8 cellular contexts compared by ENCODE assay signal in genomic region chr3:45817788-45818523, GRCh38. TPM values are rescaled to one million over a fixed set of nuclear protein-coding genes. Genes with fewer than 3 reads are reported as not detected.
DNase-seq lines count a peak whose midpoint lies in the region; ATAC-seq and TF ChIP-seq lines count a peak whose summit lies in the region.

No MANE protein-coding gene starts in this region.

- ATAC-seq in GM21619 (IDR thresholded peaks at IDR 0.05; ENCODE audit: unreplicated experiment) (no peak), GM18861 (IDR thresholded peaks at IDR 0.05; ENCODE audit: unreplicated experiment) (no peak)

- CTCF ChIA-PET in Calu3 (lab: Charles Lee) = interaction anchor here (0.6 to 1.4 kb wide), 3 partner anchors 12 to 307 kb away, joined by 3 to 4 read pairs (median 4); no protein-coding TSS in a partner anchor
- CTCF ChIA-PET in MCF 10A (lab: Yijun Ruan, JAX) = interaction anchor here (0.6 to 2.8 kb wide), 7 partner anchors 10 to 416 kb away, joined by 3 to 18 read pairs (median 3); no protein-coding TSS in a partner anchor

- BruUV-seq in Calu3 (replicated peaks; lab: Mats Ljungman, UMichigan) (no TSS peak), MCF 10A (replicated peaks; lab: Mats Ljungman, UMichigan) (no TSS peak)

- peak; percentile 70 for DNase-seq in Calu3
- peak; percentile 75 for DNase-seq in NCI-H1417 treated with DMSO at 0.1 percent for 48 hours (lab: John Stamatoyannopoulos, UW)
- DNase-seq in MCF 10A (ENCODE audit: unreplicated experiment) = peak; percentile 97
- peak; percentile 92 for DNase-seq in non-pigmented ciliary epithelial cell (ENCODE audit: low read depth)
- DNase-seq in GM13977 (ENCODE audit: low spot score) = no peak
- no peak for DNase-seq in progenitor cell of endocrine pancreas (ENCODE audit: low spot score, unreplicated experiment)

- H3K27me3 Mint-ChIP-seq in Calu3 (ENCODE audit: unreplicated experiment) (no peaks in the 10 kb centered on the region), MCF 10A (ENCODE audit: insufficient read depth, unreplicated experiment) (no peaks in the 10 kb centered on the region), progenitor cell of endocrine pancreas (no peaks in the 10 kb centered on the region)

- POLR2A ChIA-PET in MCF 10A (lab: Yijun Ruan, JAX) = interaction anchor here (0.7 to 2.9 kb wide), 10 partner anchors 9 to 1152 kb away, joined by 3 to 26 read pairs (median 4); partner anchors contain the start of genes LZTFL1 and SACM1L

- H3K9me3 Mint-ChIP-seq in Calu3 (ENCODE audit: low read depth, unreplicated experiment) = no peaks in the 10 kb centered on the region
- H3K9me3 Mint-ChIP-seq in MCF 10A (ENCODE audit: unreplicated experiment) = no peaks in the 10 kb centered on the region
- H3K9me3 Mint-ChIP-seq in progenitor cell of endocrine pancreas (ENCODE audit: low read depth) = peaks cover 6% of the 10 kb centered on the region

- H3K4me1 Mint-ChIP-seq in Calu3 (ENCODE audit: low read depth, unreplicated experiment) (peaks cover 28% of the 10 kb centered on the region), MCF 10A (ENCODE audit: insufficient read depth, unreplicated experiment) (peaks cover 28% of the 10 kb centered on the region), progenitor cell of endocrine pancreas (ENCODE audit: low read depth) (no peaks in the 10 kb centered on the region)

- intact Hi-C loops in Calu3 (cut with micrococcal nuclease; ENCODE audit: unreplicated experiment) (no loop called here), MCF 10A (cut with micrococcal nuclease) (loop anchor here (5.0 kb wide), 1 partner anchor 56 kb away; no protein-coding TSS in a partner anchor)

- in situ Hi-C loops in GM13977 (cut with MboI; ENCODE audit: low pct_unique_long_range_greater_than_20kb, low sequenced_read_pairs, unreplicated experiment) = no loop called here

- H3K27ac Mint-ChIP-seq in Calu3 (ENCODE audit: unreplicated experiment) (peak overlapping the region; percentile 53), MCF 10A (ENCODE audit: low read depth, unreplicated experiment) (peak overlapping the region; percentile 73), progenitor cell of endocrine pancreas (no peak overlapping the region)

- peak overlapping the region; percentile 0 for H3K4me3 Mint-ChIP-seq in Calu3 (ENCODE audit: low read depth, unreplicated experiment)
- H3K4me3 Mint-ChIP-seq in MCF 10A (ENCODE audit: unreplicated experiment) = no peak overlapping the region
- no peak overlapping the region for H3K4me3 Mint-ChIP-seq in progenitor cell of endocrine pancreas (ENCODE audit: low read depth)

- peaks cover 12% of the 10 kb centered on the region for H3K36me3 Mint-ChIP-seq in Calu3 (ENCODE audit: insufficient read depth, unreplicated experiment)
- peaks cover 19% of the 10 kb centered on the region for H3K36me3 Mint-ChIP-seq in MCF 10A (ENCODE audit: insufficient read depth, unreplicated experiment)
- H3K36me3 Mint-ChIP-seq in progenitor cell of endocrine pancreas (ENCODE audit: insufficient read depth) = peaks cover 14% of the 10 kb centered on the region

- TF ChIP-seq CTCF in Calu3 (IDR thresholded peaks at IDR 0.05; ENCODE audit: unreplicated experiment) (no peak), MCF 10A (IDR thresholded peaks at IDR 0.05; ENCODE audit: unreplicated experiment) (no peak), GM13977 (IDR thresholded peaks at IDR 0.05; ENCODE audit: extremely low read depth, insufficient read depth, missing control alignments) (no peak), progenitor cell of endocrine pancreas (IDR thresholded peaks at IDR 0.05; ENCODE audit: unreplicated experiment) (no peak)

RNA-seq across cellular contexts. Expression of gene SLC6A20, which starts 21.6 kb away (rescaled TPM):
- total RNA-seq in Calu3 (2022) = 2.1 and 7.3 TPM in 2 replicates
- total RNA-seq in MCF 10A (2022) = not detected in 2 replicates
- not detected in 2 replicates for total RNA-seq in progenitor cell of endocrine pancreas

RNA-seq across cellular contexts. Expression of gene LZTFL1, which starts 24.0 kb away (rescaled TPM):
- 9.3 and 12.7 TPM in 2 replicates for total RNA-seq in Calu3 (2022)
- 30.5 and 39.5 TPM in 2 replicates for total RNA-seq in MCF 10A (2022)
- total RNA-seq in progenitor cell of endocrine pancreas = 28.1 and 29.3 TPM in 2 replicates

Comparison
In these comparisons a context has a peak if more than half of its experiments do, and no peak if none do; other contexts are left out.
1. DNase-seq: peak in Calu3 (single experiment), NCI-H1417 treated with DMSO at 0.1 percent for 48 hours (single experiment), MCF 10A (single experiment) and non-pigmented ciliary epithelial cell (single experiment); none in GM13977 (single experiment) and progenitor cell of endocrine pancreas (single experiment).